Comparison of ENCODE assay signal across 8 cellular contexts in the genomic region with DNA sequence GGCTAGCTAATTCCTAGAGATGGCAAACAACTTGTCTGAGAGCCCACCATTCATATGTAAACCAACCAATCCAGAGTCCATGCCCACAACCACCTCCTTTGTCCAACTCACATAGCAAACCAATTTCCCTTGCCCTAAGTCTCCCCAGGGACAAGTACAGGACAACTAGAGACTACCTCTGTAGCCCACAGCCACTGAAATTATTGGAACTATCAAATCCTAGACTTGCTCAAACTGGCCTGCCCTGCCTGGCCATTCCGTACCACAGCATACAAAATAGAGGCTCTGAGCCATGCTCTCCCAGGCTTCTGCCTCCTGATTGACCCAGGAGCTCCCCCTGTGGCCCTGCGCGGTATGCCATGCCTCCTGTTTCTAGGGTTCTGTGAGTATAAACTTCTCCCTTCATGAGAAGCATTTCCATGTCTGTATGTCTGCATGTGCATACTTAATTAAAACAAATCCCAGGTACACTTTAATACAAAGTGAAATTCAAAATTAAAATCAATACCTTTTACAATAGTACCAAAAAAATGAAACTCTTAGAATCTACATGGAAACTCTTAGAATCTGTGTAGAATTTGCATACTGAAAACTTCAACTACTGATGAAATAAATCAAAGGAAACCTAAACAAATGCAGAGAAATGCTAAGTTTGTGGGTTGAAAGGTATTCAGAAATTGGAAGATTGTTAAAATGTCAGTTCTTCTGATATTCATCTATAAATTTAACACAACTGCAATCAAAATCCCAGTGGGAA.
DNase-seq lines count a peak whose midpoint lies in the region; ATAC-seq and TF ChIP-seq lines count a peak whose summit lies in the region.

No MANE protein-coding gene starts in this region.

- no peaks in the 10 kb centered on the region for H3K9me3 ChIP-seq in SK-N-MC (ENCODE audit: low read depth, low read length)

- DNase-seq in GM04504 (ENCODE audit: low read depth), result peak; percentile 32
- peak; percentile 53 for DNase-seq in HPDE6-E6E7 (ENCODE audit: extremely low spot score)
- DNase-seq in SK-N-MC (ENCODE audit: low read depth, low spot score), result peak; percentile 6
- peak; percentile 69 for DNase-seq in astrocyte of the spinal cord (ENCODE audit: low read depth, low spot score)
- DNase-seq in iPS-NIHi7 (ENCODE audit: extremely low spot score), result peak; percentile 78
- peak; percentile 57 for DNase-seq in stimulated activated CD4-positive, alpha-beta T cell treated with anti-CD3 and anti-CD28 coated beads, Interleukin-1b, Interleukin-23, amount 100 ng/mL, for 48 hours
- DNase-seq in GF-D8 (lab: John Stamatoyannopoulos, UW), result no peak

- H3K27ac ChIP-seq in SK-N-MC, result no peak overlapping the region

- H3K36me3 ChIP-seq in SK-N-MC (ENCODE audit: insufficient read depth, low read length), result no peaks in the 10 kb centered on the region

- peak; percentile 99 for TF ChIP-seq CTCF in astrocyte of the spinal cord (IDR thresholded peaks at IDR 0.05; ENCODE audit: low read depth, low read length)

- ATAC-seq in GM21526 (IDR thresholded peaks at IDR 0.05; ENCODE audit: low FRiP score, unreplicated experiment), result peak; percentile 82

- H3K9ac ChIP-seq in SK-N-MC (ENCODE audit: insufficient read length), result no peak overlapping the region

- in situ Hi-C loops in astrocyte of the spinal cord (cut with HindIII; ENCODE audit: low sequenced_read_pairs), result no loop called here

- H3K4me3 ChIP-seq in SK-N-MC (no peak overlapping the region), astrocyte of the spinal cord (ENCODE audit: low read depth, low read length) (no peak overlapping the region)
